ENCODE assay signal across 18 cellular contexts in the genomic region with DNA sequence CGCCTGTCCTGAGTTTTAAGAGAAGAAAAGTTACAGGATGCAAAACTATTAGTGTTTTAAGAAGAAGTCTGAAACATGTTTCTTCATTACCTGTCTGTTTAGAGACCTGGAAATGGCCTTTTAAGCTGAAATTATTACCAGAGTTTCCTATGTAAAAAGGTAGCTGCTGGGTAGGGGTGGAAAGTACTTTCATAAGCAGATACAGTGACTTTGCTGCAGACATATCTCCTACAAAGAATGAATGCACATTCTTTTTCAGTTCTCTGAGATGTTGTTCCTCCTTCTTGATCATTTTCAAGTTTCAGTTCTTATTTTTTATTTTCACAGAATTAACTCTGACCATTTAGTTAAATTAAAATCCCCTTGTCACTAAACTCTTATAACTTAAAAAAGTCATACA.
A peak's percentile ranks its signal among the peaks of the same experiment; 100 is the strongest.
DNase-seq lines count a peak whose midpoint lies in the region; ATAC-seq and TF ChIP-seq lines count a peak whose summit lies in the region.
"Had no signal": no experiment of that assay in that cellular context is flagged by ENCODE, and none has a peak within 500 bp of the region (broad histone marks: within the 10 kb centered on the region; RNA-seq: fewer than 3 reads in every experiment).

No MANE protein-coding gene starts in this region.

- H3K79me2 ChIP-seq in hepatocyte = no peaks in the 10 kb centered on the region

- no peaks in the 10 kb centered on the region for H4K20me1 ChIP-seq in hepatocyte (ENCODE audit: insufficient read depth, poor library complexity, severe bottlenecking)

- H3K36me3 ChIP-seq in suprapubic skin (no peaks in the 10 kb centered on the region), hepatocyte (replicated peaks; ENCODE audit: insufficient read depth, low read depth) (no peaks in the 10 kb centered on the region)
- H3K36me3 ChIP-seq: HAP-1, neural progenitor cell, spleen had no signal

- no peak overlapping the region for H2AFZ ChIP-seq in hepatocyte
- H2AFZ ChIP-seq: neural progenitor cell had no signal

- no TSS peak for BruUV-seq in Calu3 (replicated peaks; lab: Mats Ljungman, UMichigan)

- H3K4me1 ChIP-seq in suprapubic skin = no peaks in the 10 kb centered on the region
- no peaks in the 10 kb centered on the region for H3K4me1 ChIP-seq in hepatocyte (ENCODE audit: insufficient read depth)
- H3K4me1 ChIP-seq: HAP-1, neural progenitor cell, spleen had no signal

- H3K27ac ChIP-seq in suprapubic skin (no peak overlapping the region), hepatocyte (no peak overlapping the region)
- H3K27ac ChIP-seq: HL-60, neural progenitor cell, spleen had no signal

- H3K27me3 ChIP-seq in suprapubic skin = no peaks in the 10 kb centered on the region
- H3K27me3 ChIP-seq in hepatocyte = no peaks in the 10 kb centered on the region
- H3K27me3 ChIP-seq: neural progenitor cell, spleen had no signal

- TF ChIP-seq EP300 in suprapubic skin (IDR thresholded peaks at IDR 0.05) = no peak

- intact Hi-C loops in Calu3 (cut with micrococcal nuclease; ENCODE audit: unreplicated experiment) = no loop called here

- CTCF ChIA-PET in Calu3 (lab: Charles Lee) = interaction anchor here (0.6 kb wide), 1 partner anchor 862 kb away, joined by 3 read pairs; no protein-coding TSS in a partner anchor

- peaks cover 0 to 6% (median 0%) of the 10 kb centered on the region in 3 donors for H3K4me1 Mint-ChIP-seq in naive B cell
- no peaks in the 10 kb centered on the region for H3K4me1 Mint-ChIP-seq in Calu3 (ENCODE audit: low read depth, unreplicated experiment)
- H3K4me1 Mint-ChIP-seq: activated B cell treated with CpG ODN at 0.5 μM for 24 hours, B cell, mesothelial cell of epicardium had no signal

- TF ChIP-seq CTCF in Calu3 (IDR thresholded peaks at IDR 0.05; ENCODE audit: unreplicated experiment) (no peak), suprapubic skin (IDR thresholded peaks at IDR 0.05) (no peak), hepatocyte (IDR thresholded peaks at IDR 0.05; ENCODE audit: poor library complexity) (no peak)

- H3K4me3 ChIP-seq in suprapubic skin (no peak overlapping the region), hepatocyte (no peak overlapping the region)
- H3K4me3 ChIP-seq: HAP-1, neural progenitor cell, spleen had no signal

- ATAC-seq in GM18909 (IDR thresholded peaks at IDR 0.05; ENCODE audit: poor library complexity, unreplicated experiment) = peak; percentile 71
- ATAC-seq in GM21528 (IDR thresholded peaks at IDR 0.05; ENCODE audit: low FRiP score, unreplicated experiment) = peak; percentile 70
- peak; percentile 76 for ATAC-seq in HG03432 (IDR thresholded peaks at IDR 0.05; ENCODE audit: unreplicated experiment)
- peak; percentile 32 to 40 for ATAC-seq in naive B cell (ENCODE audit: low read depth in 2 of 2)
- ATAC-seq: left colon had no signal

- DNase-seq in naive B cell (no peak), Calu3 (no peak), suprapubic skin (ENCODE audit: low spot score in 2 of 2) (no peak), hepatocyte (ENCODE audit: low spot score) (no peak)
- DNase-seq: activated B cell treated with CpG ODN at 0.5 μM for 24 hours, left colon, NCI-H69, spleen, trophoblast cell had no signal

- H3K27ac Mint-ChIP-seq in naive B cell = peak overlapping the region in 1 of 6 donors; percentile 21
- no peak overlapping the region for H3K27ac Mint-ChIP-seq in Calu3 (ENCODE audit: unreplicated experiment)
- H3K27ac Mint-ChIP-seq: activated B cell treated with CpG ODN at 0.5 μM for 24 hours; B cell; dendritic cell treated with granulocyte-macrophage colony-stimulating factor and Interleukin-4, amounts not matched to agents 40 ng/mL and 50 ng/mL, for 4 days; mesothelial cell of epicardium had no signal

- no peaks in the 10 kb centered on the region for H3K9me2 ChIP-seq in hepatocyte (replicated peaks; ENCODE audit: insufficient read depth)

- no peaks in the 10 kb centered on the region for H3K9me3 Mint-ChIP-seq in naive B cell
- no peaks in the 10 kb centered on the region for H3K9me3 Mint-ChIP-seq in Calu3 (ENCODE audit: low read depth, unreplicated experiment)
- H3K9me3 Mint-ChIP-seq: activated B cell treated with CpG ODN at 0.5 μM for 24 hours; dendritic cell treated with granulocyte-macrophage colony-stimulating factor and Interleukin-4, amounts not matched to agents 40 ng/mL and 50 ng/mL, for 4 days; mesothelial cell of epicardium; neural progenitor cell had no signal

- 68% methylated on average over 1 of the region's 1 CpG for WGBS in suprapubic skin
- 76% methylated on average over 1 of the region's 1 CpG for WGBS in hepatocyte (ENCODE audit: low lambda C conversion rate, missing lambda C conversion rate)

- H3K9me3 ChIP-seq in suprapubic skin (no peaks in the 10 kb centered on the region), hepatocyte (ENCODE audit: low read depth) (no peaks in the 10 kb centered on the region)
- H3K9me3 ChIP-seq: HAP-1, spleen had no signal

- H3K27me3 Mint-ChIP-seq in naive B cell (no peaks in the 10 kb centered on the region), Calu3 (ENCODE audit: unreplicated experiment) (no peaks in the 10 kb centered on the region)
- H3K27me3 Mint-ChIP-seq: activated B cell treated with CpG ODN at 0.5 μM for 24 hours; B cell; dendritic cell treated with granulocyte-macrophage colony-stimulating factor and Interleukin-4, amounts not matched to agents 40 ng/mL and 50 ng/mL, for 4 days had no signal

- no peaks in the 10 kb centered on the region for H3K36me3 Mint-ChIP-seq in naive B cell
- H3K36me3 Mint-ChIP-seq in Calu3 (ENCODE audit: insufficient read depth, unreplicated experiment) = no peaks in the 10 kb centered on the region
- H3K36me3 Mint-ChIP-seq: mesothelial cell of epicardium, neural progenitor cell had no signal

- no peak overlapping the region for H3K4me2 ChIP-seq in hepatocyte
- H3K4me2 ChIP-seq: neural progenitor cell had no signal

- no peak overlapping the region for H3K4me3 Mint-ChIP-seq in naive B cell
- no peak overlapping the region for H3K4me3 Mint-ChIP-seq in Calu3 (ENCODE audit: low read depth, unreplicated experiment)
- H3K4me3 Mint-ChIP-seq: activated B cell treated with CpG ODN at 0.5 μM for 24 hours; B cell; dendritic cell treated with granulocyte-macrophage colony-stimulating factor and Interleukin-4, amounts not matched to agents 40 ng/mL and 50 ng/mL, for 4 days; mesothelial cell of epicardium; neural progenitor cell had no signal

- TF ChIP-seq POLR2A in suprapubic skin (IDR thresholded peaks at IDR 0.05) = no peak
